In the genomic region with DNA sequence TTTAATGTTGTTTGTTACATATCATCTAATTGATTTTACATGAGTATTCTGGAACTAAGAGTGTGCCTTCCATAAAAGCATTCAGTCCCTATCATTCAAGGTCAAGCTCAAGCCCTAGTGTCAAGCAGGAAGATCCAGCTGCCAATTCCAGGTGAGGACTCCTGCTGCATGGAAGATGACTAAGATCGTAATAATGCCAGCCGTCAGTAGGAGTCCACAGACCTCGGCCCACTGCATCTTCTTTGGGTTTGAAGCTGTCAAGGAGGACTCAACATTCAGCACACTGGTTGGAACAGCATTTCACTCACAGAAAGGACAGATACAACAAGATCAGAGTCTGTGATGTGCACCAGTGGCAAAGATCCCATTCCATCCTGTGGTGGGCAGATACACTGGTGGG, we compare ENCODE assay signal across 1 cellular context.
TF ChIP-seq lines count a peak whose summit lies in the region.

No MANE protein-coding gene starts in this region.

TF ChIP-seq in H1, 55 proteins besides CTCF, POLR2A, EP300 and RAD21:
- TF ChIP-seq TEAD4 (IDR thresholded peaks at IDR 0.05; ENCODE audit: low read depth, low read length) (no peak), CHD1 (IDR thresholded peaks at IDR 0.05; ENCODE audit: low read depth, low read length) (no peak), POLR2AphosphoS5 (IDR thresholded peaks at IDR 0.05; ENCODE audit: low read depth, low read length) (no peak), ZNF274 (IDR thresholded peaks at IDR 0.05; ENCODE audit: borderline replicate concordance, extremely low read depth, low read length) (peak; percentile 46; the same call in 1 of the 2 replicates)
- TF ChIP-seq, protein P1, sequence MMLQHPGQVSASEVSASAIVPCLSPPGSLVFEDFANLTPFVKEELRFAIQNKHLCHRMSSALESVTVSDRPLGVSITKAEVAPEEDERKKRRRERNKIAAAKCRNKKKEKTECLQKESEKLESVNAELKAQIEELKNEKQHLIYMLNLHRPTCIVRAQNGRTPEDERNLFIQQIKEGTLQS (IDR thresholded peaks at IDR 0.05; ENCODE audit: insufficient read depth, low read depth, low read length) = no peak
